In genomic region chr20:16574656-16575355, GRCh38 we compare ENCODE assay signal across 8 cellular contexts. TPM values are rescaled to one million over a fixed set of nuclear protein-coding genes. Genes with fewer than 3 reads are reported as not detected.
A peak's percentile ranks its signal among the peaks of the same experiment; 100 is the strongest.
DNase-seq lines count a peak whose midpoint lies in the region; ATAC-seq and TF ChIP-seq lines count a peak whose summit lies in the region.

No MANE protein-coding gene starts in this region.

- H3K9ac ChIP-seq in BLaER1 treated with 17β-estradiol and CSF1 and Interleukin-3, amounts not matched to agents 10 nM and 100 nM = peak overlapping the region; percentile 45 to 76 (median 72)

- POLR2A ChIA-PET in PC-9 (lab: Charles Lee; ENCODE audit: unreplicated experiment) = interaction anchor here (0.6 kb wide), 1 partner anchor 18 kb away, joined by 4 read pairs; no protein-coding TSS in a partner anchor
- POLR2A ChIA-PET in naive thymus-derived CD4-positive, alpha-beta T cell (lab: Charles Lee) = interaction anchor here (1.0 to 2.8 kb wide), 2 partner anchors 155 to 1714 kb away, joined by 3 to 19 read pairs; partner anchors contain the start of genes SNRPB2 and ZNF133

- peak overlapping the region; percentile 88 for H3K4me3 Mint-ChIP-seq in activated T-helper 1 cell treated with anti-CD3 and anti-CD28 coated beads, Interleukin-12 subunit alpha, Interleukin-12 subunit beta, Interleukin-2, Interleukin-4 antibody, amounts not matched to agents 30 ng/mL and 10 ng/mL and 1 ng/mL, durations not matched to agents 14 hours and 24 hours and 36 hours
- H3K4me3 Mint-ChIP-seq in naive thymus-derived CD4-positive, alpha-beta T cell = peak overlapping the region; percentile 88 to 97 (median 92)

- no peak for TF ChIP-seq CTCF in PC-9 (conservative IDR thresholded peaks at IDR 0.05)
- TF ChIP-seq CTCF in fibroblast of mammary gland (conservative IDR thresholded peaks at IDR 0.05; ENCODE audit: control insufficient read depth, insufficient read depth, low read depth, low read length) = no peak

- no peaks in the 10 kb centered on the region for H3K36me3 ChIP-seq in BLaER1 treated with 17β-estradiol and CSF1 and Interleukin-3, amounts not matched to agents 10 nM and 100 nM
- no peaks in the 10 kb centered on the region for H3K36me3 ChIP-seq in PC-9 (ENCODE audit: low read depth)
- H3K36me3 ChIP-seq in naive thymus-derived CD4-positive, alpha-beta T cell (ENCODE audit: control insufficient read depth in 2 of 3, insufficient read depth in 3 of 3, low read length in 3 of 3) = no peaks in the 10 kb centered on the region

- peaks cover 36% of the 10 kb centered on the region for H3K4me1 Mint-ChIP-seq in activated T-helper 1 cell treated with anti-CD3 and anti-CD28 coated beads, Interleukin-12 subunit alpha, Interleukin-12 subunit beta, Interleukin-2, Interleukin-4 antibody, amounts not matched to agents 30 ng/mL and 10 ng/mL and 1 ng/mL, durations not matched to agents 14 hours and 24 hours and 36 hours (ENCODE audit: low read depth)
- peaks cover 16 to 53% (median 46%) of the 10 kb centered on the region in 7 donors for H3K4me1 Mint-ChIP-seq in naive thymus-derived CD4-positive, alpha-beta T cell

- H3K9me3 ChIP-seq in BLaER1 treated with 17β-estradiol and CSF1 and Interleukin-3, amounts not matched to agents 10 nM and 100 nM (replicated peaks in 1 of 11) = no peaks in the 10 kb centered on the region
- H3K9me3 ChIP-seq in PC-9 (ENCODE audit: insufficient read depth, low read depth) = no peaks in the 10 kb centered on the region
- no peaks in the 10 kb centered on the region for H3K9me3 ChIP-seq in naive thymus-derived CD4-positive, alpha-beta T cell (ENCODE audit: control insufficient read depth in 2 of 3, low read length in 3 of 3)

- peak overlapping the region; percentile 85 to 95 (median 91) for H3K4me2 ChIP-seq in BLaER1 treated with 17β-estradiol and CSF1 and Interleukin-3, amounts not matched to agents 10 nM and 100 nM
- peak overlapping the region; percentile 88 for H3K4me2 ChIP-seq in PC-9

- H3K27ac Mint-ChIP-seq in activated T-helper 1 cell treated with anti-CD3 and anti-CD28 coated beads, Interleukin-12 subunit alpha, Interleukin-12 subunit beta, Interleukin-2, Interleukin-4 antibody, amounts not matched to agents 30 ng/mL and 10 ng/mL and 1 ng/mL, durations not matched to agents 14 hours and 24 hours and 36 hours = peak overlapping the region; percentile 77
- H3K27ac Mint-ChIP-seq in naive thymus-derived CD4-positive, alpha-beta T cell = peak overlapping the region; percentile 61 to 90 (median 79)

- BruUV-seq in PC-9 (replicated peaks; lab: Mats Ljungman, UMichigan) = no TSS peak

- peaks cover 3% of the 10 kb centered on the region for H3K27me3 Mint-ChIP-seq in activated T-helper 1 cell treated with anti-CD3 and anti-CD28 coated beads, Interleukin-12 subunit alpha, Interleukin-12 subunit beta, Interleukin-2, Interleukin-4 antibody, amounts not matched to agents 30 ng/mL and 10 ng/mL and 1 ng/mL, durations not matched to agents 14 hours and 24 hours and 36 hours (ENCODE audit: insufficient read depth)
- peaks cover 0 to 8% (median 0%) of the 10 kb centered on the region in 5 donors for H3K27me3 Mint-ChIP-seq in naive thymus-derived CD4-positive, alpha-beta T cell

- CTCF ChIA-PET in PC-9 (lab: Charles Lee) = no interaction called here
- CTCF ChIA-PET in naive thymus-derived CD4-positive, alpha-beta T cell (lab: Charles Lee) = interaction anchor here (0.5 to 1.1 kb wide), 2 partner anchors 57 to 1015 kb away, joined by 3 to 4 read pairs; no protein-coding TSS in a partner anchor

- peaks cover 13% of the 10 kb centered on the region; the same call in 1 of the 2 replicates for H3F3A ChIP-seq in PC-9 (ENCODE audit: insufficient read depth, low read depth)

- H3K9me3 Mint-ChIP-seq in activated T-helper 1 cell treated with anti-CD3 and anti-CD28 coated beads, Interleukin-12 subunit alpha, Interleukin-12 subunit beta, Interleukin-2, Interleukin-4 antibody, amounts not matched to agents 30 ng/mL and 10 ng/mL and 1 ng/mL, durations not matched to agents 14 hours and 24 hours and 36 hours = no peaks in the 10 kb centered on the region
- no peaks in the 10 kb centered on the region for H3K9me3 Mint-ChIP-seq in naive thymus-derived CD4-positive, alpha-beta T cell

- H3K4me3 ChIP-seq in BLaER1 treated with 17β-estradiol and CSF1 and Interleukin-3, amounts not matched to agents 10 nM and 100 nM = peak overlapping the region; percentile 52 to 81 (median 62)
- H3K4me3 ChIP-seq in PC-9 = peak overlapping the region; percentile 80
- H3K4me3 ChIP-seq in fibroblast of mammary gland (ENCODE audit: control insufficient read depth, low read depth, low read length) = peak overlapping the region; percentile 51
- H3K4me3 ChIP-seq in naive thymus-derived CD4-positive, alpha-beta T cell (ENCODE audit: low read length) = peak overlapping the region; percentile 77

- H3K4me1 ChIP-seq in BLaER1 treated with 17β-estradiol and CSF1 and Interleukin-3, amounts not matched to agents 10 nM and 100 nM = peaks cover 38 to 53% (median 50%) of the 10 kb centered on the region in 10 experiments
- peaks cover 23% of the 10 kb centered on the region for H3K4me1 ChIP-seq in PC-9 (replicated peaks; ENCODE audit: insufficient read depth)
- H3K4me1 ChIP-seq in naive thymus-derived CD4-positive, alpha-beta T cell (ENCODE audit: control insufficient read depth in 2 of 2, insufficient read depth in 2 of 2, low read length in 2 of 2) = peaks cover 9 to 11% of the 10 kb centered on the region in 2 donors

- H4K20me1 ChIP-seq in BLaER1 treated with 17β-estradiol and CSF1 and Interleukin-3, amounts not matched to agents 10 nM and 100 nM = no peaks in the 10 kb centered on the region
- H4K20me1 ChIP-seq in PC-9 (ENCODE audit: insufficient read depth) = no peaks in the 10 kb centered on the region

- H3K36me3 Mint-ChIP-seq in activated T-helper 1 cell treated with anti-CD3 and anti-CD28 coated beads, Interleukin-12 subunit alpha, Interleukin-12 subunit beta, Interleukin-2, Interleukin-4 antibody, amounts not matched to agents 30 ng/mL and 10 ng/mL and 1 ng/mL, durations not matched to agents 14 hours and 24 hours and 36 hours (ENCODE audit: low read depth) = no peaks in the 10 kb centered on the region
- H3K36me3 Mint-ChIP-seq in naive thymus-derived CD4-positive, alpha-beta T cell = peaks cover 0 to 6% (median 0%) of the 10 kb centered on the region in 5 donors

- H3K27ac ChIP-seq in BLaER1 treated with 17β-estradiol and CSF1 and Interleukin-3, amounts not matched to agents 10 nM and 100 nM = peak overlapping the region in 10 of 11 experiments; percentile 16 to 66 (median 57); a peak in 19 of 22 replicates
- H3K27ac ChIP-seq in PC-9 = no peak overlapping the region
- H3K27ac ChIP-seq in naive thymus-derived CD4-positive, alpha-beta T cell (ENCODE audit: low read depth, low read length) = peak overlapping the region; percentile 53

- ATAC-seq in GM19328 (IDR thresholded peaks at IDR 0.05; ENCODE audit: unreplicated experiment) (peak; percentile 50), HG03520 (IDR thresholded peaks at IDR 0.05; ENCODE audit: unreplicated experiment) (peak; percentile 46)
- peak; percentile 77 for ATAC-seq in naive thymus-derived CD4-positive, alpha-beta T cell

- no peaks in the 10 kb centered on the region for H3K27me3 ChIP-seq in BLaER1 treated with 17β-estradiol and CSF1 and Interleukin-3, amounts not matched to agents 10 nM and 100 nM
- no peaks in the 10 kb centered on the region for H3K27me3 ChIP-seq in PC-9 (ENCODE audit: insufficient read depth, low read depth)
- H3K27me3 ChIP-seq in naive thymus-derived CD4-positive, alpha-beta T cell (ENCODE audit: control insufficient read depth in 2 of 2, insufficient read depth in 2 of 2, low read length in 2 of 2) = no peaks in the 10 kb centered on the region

- peak overlapping the region; percentile 91 for H2AFZ ChIP-seq in PC-9

- no peaks in the 10 kb centered on the region for H3K9me2 ChIP-seq in PC-9 (ENCODE audit: insufficient read depth)

- peak; percentile 71 to 87 for DNase-seq in PC-9
- peak; percentile 81 for DNase-seq in activated T-helper 1 cell treated with anti-CD3 and anti-CD28 coated beads, Interleukin-12 subunit alpha, Interleukin-12 subunit beta, Interleukin-2, Interleukin-4 antibody, amounts not matched to agents 30 ng/mL and 10 ng/mL and 1 ng/mL, durations not matched to agents 14 hours and 24 hours and 36 hours (ENCODE audit: low spot score)
- DNase-seq in fibroblast of mammary gland (ENCODE audit: low read depth) = peak; percentile 81
- DNase-seq in naive thymus-derived CD4-positive, alpha-beta T cell = peak; percentile 48 to 85 (median 77)
- peak; percentile 55 to 75 for DNase-seq in stimulated activated CD8-positive, alpha-beta memory T cell treated with anti-CD3 and anti-CD28 coated beads, Interleukin-7, amount 100 ng/mL, for 4 hours (ENCODE audit: low read depth in 2 of 2)

- intact Hi-C loops in PC-9 (cut with micrococcal nuclease; ENCODE audit: unreplicated experiment) = loop anchor here (2.0 kb wide), 1 partner anchor 56 kb away; no protein-coding TSS in a partner anchor
- intact Hi-C loops in activated T-helper 1 cell treated with anti-CD3 and anti-CD28 coated beads, Interleukin-12 subunit alpha, Interleukin-12 subunit beta, Interleukin-2, Interleukin-4 antibody, amounts not matched to agents 30 ng/mL and 10 ng/mL and 1 ng/mL, durations not matched to agents 14 hours and 24 hours and 36 hours (cut with micrococcal nuclease) = loop anchor here (1.0 to 10.0 kb wide), 6 partner anchors 24 to 1930 kb away; partner anchors contain the start of genes MGME1, RRBP1, SEC23B and SNRPB2
- intact Hi-C loops in naive thymus-derived CD4-positive, alpha-beta T cell (cut with micrococcal nuclease) = loop anchor here (1.0 to 5.0 kb wide), 4 partner anchors 155 to 1992 kb away; partner anchors contain the start of genes MGME1 (in 2 of the 2), SNX5 (in 2 of the 2), SMIM26 (in 1 of the 2) and SNRPB2 (in 1 of the 2)

- H3K79me2 ChIP-seq in PC-9 (ENCODE audit: low read depth) = peaks cover 13% of the 10 kb centered on the region; the same call in 1 of the 2 replicates

RNA-seq across cellular contexts. Expression of gene KIF16B, which starts 1.6 kb away (rescaled TPM):
- total RNA-seq in PC-9 (2021) = 15.1 and 17.6 TPM in 2 replicates
- total RNA-seq in activated T-helper 1 cell treated with anti-CD3 and anti-CD28 coated beads, Interleukin-12 subunit alpha, Interleukin-12 subunit beta, Interleukin-2, Interleukin-4 antibody, amounts not matched to agents 30 ng/mL and 10 ng/mL and 1 ng/mL, durations not matched to agents 14 hours and 24 hours and 36 hours = 7.2 and 8.1 TPM in 2 replicates
- total RNA-seq in naive thymus-derived CD4-positive, alpha-beta T cell = 10 to 100 TPM in 3 of 5 experiments, 1 to 10 TPM in 2; 8.4 to 13.7 (median 11.0) TPM
- 10 to 100 TPM in 1 of 2 donors, 1 to 10 TPM in 1; 6.0 to 10.3 TPM for polyA plus RNA-seq in naive thymus-derived CD4-positive, alpha-beta T cell
